ENCODE assay signal across 8 cellular contexts in genomic region chr4:83454626-83455025, GRCh38. TPM values are rescaled to one million over a fixed set of nuclear protein-coding genes. Genes with fewer than 3 reads are reported as not detected.
DNase-seq lines count a peak whose midpoint lies in the region; ATAC-seq and TF ChIP-seq lines count a peak whose summit lies in the region.

No MANE protein-coding gene starts in this region.

- H3K36me3 Mint-ChIP-seq in Calu3 (ENCODE audit: insufficient read depth, unreplicated experiment) = peaks cover 20% of the 10 kb centered on the region
- peaks cover 37% of the 10 kb centered on the region for H3K36me3 Mint-ChIP-seq in endodermal cell (ENCODE audit: low read depth)
- H3K36me3 Mint-ChIP-seq in natural killer cell treated with Interleukin-12 subunit alpha and Interleukin-12 subunit beta and Interleukin-15 and Interleukin-18, amount 100 ng/mL, for 72 hours = peaks cover 17% of the 10 kb centered on the region

- H3K27me3 Mint-ChIP-seq in Calu3 (ENCODE audit: unreplicated experiment) = no peaks in the 10 kb centered on the region
- H3K27me3 Mint-ChIP-seq in endodermal cell (ENCODE audit: insufficient read depth) = no peaks in the 10 kb centered on the region
- no peaks in the 10 kb centered on the region for H3K27me3 Mint-ChIP-seq in natural killer cell treated with Interleukin-12 subunit alpha and Interleukin-12 subunit beta and Interleukin-15 and Interleukin-18, amount 100 ng/mL, for 72 hours

- H2AFZ ChIP-seq in PC-3 (ENCODE audit: low read length) = peak overlapping the region; percentile 95; the same call in 1 of the 2 replicates

- peak overlapping the region; percentile 90 for H3K4me2 ChIP-seq in PC-3 (ENCODE audit: low read length)

- no peak overlapping the region for H3K27ac ChIP-seq in PC-3 (ENCODE audit: low read length)
- H3K27ac ChIP-seq in endodermal cell (ENCODE audit: low read depth, low read length) = no peak overlapping the region

- H3K27me3 ChIP-seq in PC-3 (ENCODE audit: low read length) (no peaks in the 10 kb centered on the region), endodermal cell (ENCODE audit: control insufficient read depth, insufficient read depth, low read length, poor library complexity, severe bottlenecking) (no peaks in the 10 kb centered on the region)

- ATAC-seq in PC-3 = no peak
- no peak for ATAC-seq in natural killer cell treated with Interleukin-12 subunit alpha and Interleukin-12 subunit beta and Interleukin-15 and Interleukin-18, amount 100 ng/mL, for 72 hours

- H3K9me2 ChIP-seq in PC-3 (replicated peaks; ENCODE audit: low read length) = no peaks in the 10 kb centered on the region

- H3K36me3 ChIP-seq in PC-3 (ENCODE audit: low read depth, low read length) (peaks cover 20% of the 10 kb centered on the region), endodermal cell (ENCODE audit: control insufficient read depth, insufficient read depth, low read length) (peaks cover 47% of the 10 kb centered on the region)

- DNase-seq in Calu3 (no peak), PC-3 (no peak), endodermal cell (no peak), GM20000 (ENCODE audit: low spot score) (no peak), hippocampal formation (lab: John Stamatoyannopoulos, UW) (no peak), NCI-H2196 treated with DMSO at 0.1 percent for 48 hours (lab: John Stamatoyannopoulos, UW; ENCODE audit: unreplicated experiment) (no peak), GOT3 (lab: John Stamatoyannopoulos, UW) (no peak)
- DNase-seq in natural killer cell treated with Interleukin-12 subunit alpha and Interleukin-12 subunit beta and Interleukin-15 and Interleukin-18, amount 100 ng/mL, for 72 hours (ENCODE audit: low spot score) = no peak

- H3K4me1 Mint-ChIP-seq in Calu3 (ENCODE audit: low read depth, unreplicated experiment) = no peaks in the 10 kb centered on the region
- H3K4me1 Mint-ChIP-seq in endodermal cell = peaks cover 5% of the 10 kb centered on the region
- peaks cover 28 to 41% of the 10 kb centered on the region in 2 donors for H3K4me1 Mint-ChIP-seq in natural killer cell treated with Interleukin-12 subunit alpha and Interleukin-12 subunit beta and Interleukin-15 and Interleukin-18, amount 100 ng/mL, for 72 hours (ENCODE audit: low read depth in 2 of 2)

- BruUV-seq in Calu3 (replicated peaks; lab: Mats Ljungman, UMichigan) (no TSS peak), PC-3 (replicated peaks; lab: Mats Ljungman, UMichigan) (no TSS peak)

- WGBS in endodermal cell (ENCODE audit: insufficient coverage in 1 of 2, insufficient read length in 1 of 2), 2 experiments = 91 to 92% methylated on average over 7 of the region's 7 CpGs

- H3K79me2 ChIP-seq in PC-3 (ENCODE audit: low read length) = peaks cover 55% of the 10 kb centered on the region

- POLR2A ChIA-PET in PC-3 (lab: Charles Lee; ENCODE audit: unreplicated experiment) = interaction anchor here (0.7 kb wide), 1 partner anchor 26 kb away, joined by 4 read pairs; no protein-coding TSS in a partner anchor

- H3K4me3 Mint-ChIP-seq in Calu3 (ENCODE audit: low read depth, unreplicated experiment) = peak overlapping the region; percentile 93
- peak overlapping the region; percentile 99 for H3K4me3 Mint-ChIP-seq in endodermal cell
- peak overlapping the region; percentile 97 for H3K4me3 Mint-ChIP-seq in natural killer cell treated with Interleukin-12 subunit alpha and Interleukin-12 subunit beta and Interleukin-15 and Interleukin-18, amount 100 ng/mL, for 72 hours

- CTCF ChIA-PET in Calu3 (lab: Charles Lee) (interaction anchor here (1.5 kb wide), 1 partner anchor 92 kb away, joined by 4 read pairs; no protein-coding TSS in a partner anchor), PC-3 (lab: Charles Lee) (no interaction called here)

- H3K9me3 Mint-ChIP-seq in Calu3 (ENCODE audit: low read depth, unreplicated experiment) (no peaks in the 10 kb centered on the region), endodermal cell (no peaks in the 10 kb centered on the region)
- no peaks in the 10 kb centered on the region for H3K9me3 Mint-ChIP-seq in natural killer cell treated with Interleukin-12 subunit alpha and Interleukin-12 subunit beta and Interleukin-15 and Interleukin-18, amount 100 ng/mL, for 72 hours

- intact Hi-C loops in Calu3 (cut with micrococcal nuclease; ENCODE audit: unreplicated experiment) = loop anchor here (5.0 kb wide), 1 partner anchor 92 kb away; no protein-coding TSS in a partner anchor
- intact Hi-C loops in PC-3 (cut with micrococcal nuclease) = no loop called here

- H3K9ac ChIP-seq in PC-3 (ENCODE audit: low read length) (peak overlapping the region; percentile 93), endodermal cell (ENCODE audit: extremely low read depth, low read length, poor library complexity, severe bottlenecking) (peak overlapping the region; percentile 84)

- peaks cover 11% of the 10 kb centered on the region for H3K4me1 ChIP-seq in PC-3 (ENCODE audit: insufficient read depth, low read length)
- H3K4me1 ChIP-seq in endodermal cell (ENCODE audit: control insufficient read depth, insufficient read depth, low read length) = no peaks in the 10 kb centered on the region

- no peaks in the 10 kb centered on the region for H3F3A ChIP-seq in PC-3 (ENCODE audit: low read length, unreplicated experiment)

- H3K9me3 ChIP-seq in PC-3 (ENCODE audit: low read length) = no peaks in the 10 kb centered on the region
- no peaks in the 10 kb centered on the region for H3K9me3 ChIP-seq in endodermal cell (ENCODE audit: control insufficient read depth, low read length)

- peak overlapping the region; percentile 88 for H3K4me3 ChIP-seq in PC-3 (ENCODE audit: low read length)
- peak overlapping the region; percentile 95 for H3K4me3 ChIP-seq in endodermal cell (ENCODE audit: low read length)

- no peak for TF ChIP-seq CTCF in Calu3 (IDR thresholded peaks at IDR 0.05; ENCODE audit: unreplicated experiment)
- no peak for TF ChIP-seq CTCF in PC-3 (conservative IDR thresholded peaks at IDR 0.05; ENCODE audit: low read depth, low read length)
- no peak for TF ChIP-seq CTCF in endodermal cell (conservative IDR thresholded peaks at IDR 0.05)
- no peak for TF ChIP-seq CTCF in GM20000 (IDR thresholded peaks at IDR 0.05; ENCODE audit: extremely low read depth, missing control alignments)

- H4K20me1 ChIP-seq in PC-3 (ENCODE audit: low read length) = no peaks in the 10 kb centered on the region

- H3K27ac Mint-ChIP-seq in Calu3 (ENCODE audit: unreplicated experiment) = peak overlapping the region; percentile 98
- H3K27ac Mint-ChIP-seq in endodermal cell = no peak overlapping the region
- H3K27ac Mint-ChIP-seq in natural killer cell treated with Interleukin-12 subunit alpha and Interleukin-12 subunit beta and Interleukin-15 and Interleukin-18, amount 100 ng/mL, for 72 hours = peak overlapping the region; percentile 93 to 99

RNA-seq across cellular contexts. Expression of gene HELQ, which starts 1.0 kb away (rescaled TPM):
- 7.8 and 8.2 TPM in 2 replicates for total RNA-seq in Calu3 (2022)
- 7.3 and 10.5 TPM in 2 replicates for total RNA-seq in PC-3 (2014; rRNA removed)
- total RNA-seq in endodermal cell = 10 to 100 TPM; 13.8 to 14.5 TPM
- polyA plus RNA-seq in endodermal cell (2013, experiment 1 of 2) = 11.9 TPM
- polyA plus RNA-seq in endodermal cell (2013, experiment 2 of 2) = 10.6 TPM
- 10 to 100 TPM; 12.7 to 18.9 TPM for total RNA-seq in natural killer cell treated with Interleukin-12 subunit alpha and Interleukin-12 subunit beta and Interleukin-15 and Interleukin-18, amount 100 ng/mL, for 72 hours

RNA-seq across cellular contexts. Expression of gene MRPS18C, which starts 1.2 kb away (rescaled TPM):
- 39.0 and 47.9 TPM in 2 replicates for total RNA-seq in Calu3 (2022)
- total RNA-seq in PC-3 (2014; rRNA removed) = 54.4 and 57.6 TPM in 2 replicates
- total RNA-seq in endodermal cell = 10 to 100 TPM; 62.3 to 63.0 TPM
- polyA plus RNA-seq in endodermal cell (2013, experiment 1 of 2) = 60.8 TPM
- 49.7 TPM for polyA plus RNA-seq in endodermal cell (2013, experiment 2 of 2)
- total RNA-seq in natural killer cell treated with Interleukin-12 subunit alpha and Interleukin-12 subunit beta and Interleukin-15 and Interleukin-18, amount 100 ng/mL, for 72 hours = 10 to 100 TPM; 44.4 to 44.7 TPM

RNA-seq across cellular contexts. Expression of gene ABRAXAS1, which starts 30.3 kb away (rescaled TPM):
- total RNA-seq in Calu3 (2022) (3.0 and 4.2 TPM in 2 replicates), PC-3 (2014; rRNA removed) (2.6 and 10.3 TPM in 2 replicates), endodermal cell (10 to 100 TPM; 26.0 to 26.6 TPM)
- polyA plus RNA-seq in endodermal cell (2013, experiment 1 of 2) = 33.2 TPM
- 32.5 TPM for polyA plus RNA-seq in endodermal cell (2013, experiment 2 of 2)
- total RNA-seq in natural killer cell treated with Interleukin-12 subunit alpha and Interleukin-12 subunit beta and Interleukin-15 and Interleukin-18, amount 100 ng/mL, for 72 hours = 1 to 10 TPM; 5.6 to 8.5 TPM
